In genomic region chr16:333406-334094, GRCh38 we compare ENCODE assay signal across 23 cellular contexts. TPM values are rescaled to one million over a fixed set of nuclear protein-coding genes. Genes with fewer than 3 reads are reported as not detected.
DNase-seq lines count a peak whose midpoint lies in the region; ATAC-seq and TF ChIP-seq lines count a peak whose summit lies in the region.
"Had no signal": no experiment of that assay in that cellular context is flagged by ENCODE, and none has a peak within 500 bp of the region (broad histone marks: within the 10 kb centered on the region; RNA-seq: fewer than 3 reads in every experiment).

No MANE protein-coding gene starts in this region.

- H2BK5ac ChIP-seq in trophoblast cell (ENCODE audit: low read depth, low read length, poor library complexity) = no peak overlapping the region

- H2AK5ac ChIP-seq in trophoblast cell (ENCODE audit: low read length) = no peak overlapping the region

- H3K9ac ChIP-seq in adipocyte (ENCODE audit: low read length) = no peak overlapping the region
- H3K9ac ChIP-seq in trophoblast cell (ENCODE audit: low read length) = no peak overlapping the region
- H3K9ac ChIP-seq: KMS-11, SK-N-SH had no signal

- no peaks in the 10 kb centered on the region for H3K9me3 ChIP-seq in adipocyte (ENCODE audit: control insufficient read depth, low read length)
- H3K9me3 ChIP-seq in trophoblast cell (ENCODE audit: insufficient read depth, low read depth, low read length) = peaks cover 3% of the 10 kb centered on the region
- H3K9me3 ChIP-seq: BE2C, Peyer's patch, SK-N-SH had no signal

- H3K27me3 ChIP-seq in adipocyte (replicated peaks; ENCODE audit: control insufficient read depth, insufficient read depth, low read length) (no peaks in the 10 kb centered on the region), trophoblast cell (ENCODE audit: insufficient read depth, low read length) (no peaks in the 10 kb centered on the region)
- H3K27me3 ChIP-seq: BE2C, Peyer's patch had no signal

- no peaks in the 10 kb centered on the region for H3K9me3 Mint-ChIP-seq in activated naive CD4-positive, alpha-beta T cell treated with anti-CD3 and anti-CD28 coated beads, Interleukin-2, amount 50 U/mL, for 24 hours
- H3K9me3 Mint-ChIP-seq in activated naive CD4-positive, alpha-beta T cell treated with anti-CD3 and anti-CD28 coated beads, Interleukin-2, amount 50 U/mL, for 72 hours = no peaks in the 10 kb centered on the region
- no peaks in the 10 kb centered on the region for H3K9me3 Mint-ChIP-seq in activated T-helper 17 cell treated with anti-CD3 and anti-CD28 coated beads, Interleukin-2, amount 50 U/mL, for 72 hours
- H3K9me3 Mint-ChIP-seq: CD4-positive, alpha-beta T cell had no signal

- H3K4me3 ChIP-seq in adipocyte (ENCODE audit: low read length) (no peak overlapping the region), fibroblast of the aortic adventitia (ENCODE audit: low read depth, low read length) (no peak overlapping the region), trophoblast cell (ENCODE audit: low read depth, low read length) (no peak overlapping the region)
- H3K4me3 ChIP-seq: Peyer's patch had no signal

- no peak overlapping the region for H3K4me2 ChIP-seq in trophoblast cell (ENCODE audit: low read length)
- H3K4me2 ChIP-seq: KMS-11, SK-N-SH had no signal

- H2BK12ac ChIP-seq in trophoblast cell (ENCODE audit: low read length) = no peak overlapping the region

- H3K18ac ChIP-seq in trophoblast cell (ENCODE audit: low read length) = peak overlapping the region; percentile 16

- H2BK120ac ChIP-seq in trophoblast cell (ENCODE audit: insufficient read depth, low read length, poor library complexity) = no peak overlapping the region

- H3K27me3 Mint-ChIP-seq in activated naive CD4-positive, alpha-beta T cell treated with anti-CD3 and anti-CD28 coated beads, Interleukin-2, amount 50 U/mL, for 24 hours = no peaks in the 10 kb centered on the region
- H3K27me3 Mint-ChIP-seq in activated T-helper 17 cell treated with anti-CD3 and anti-CD28 coated beads, Interleukin-2, amount 50 U/mL, for 72 hours = no peaks in the 10 kb centered on the region
- H3K27me3 Mint-ChIP-seq: CD4-positive, alpha-beta T cell had no signal

- no peak overlapping the region for H4K91ac ChIP-seq in trophoblast cell (ENCODE audit: low read depth, low read length)

- H3K79me2 ChIP-seq in trophoblast cell (ENCODE audit: control insufficient read depth, insufficient read depth, low read length, poor library complexity) = peaks cover 2% of the 10 kb centered on the region

- H3K36me3 ChIP-seq in adipocyte (ENCODE audit: control insufficient read depth, insufficient read depth, low read length, severe bottlenecking) (no peaks in the 10 kb centered on the region), trophoblast cell (ENCODE audit: control insufficient read depth in 1 of 2, insufficient read depth in 2 of 2, low read length in 2 of 2) (no peaks in the 10 kb centered on the region)
- H3K36me3 ChIP-seq: BE2C, Peyer's patch had no signal

- H3K4me3 Mint-ChIP-seq in activated naive CD4-positive, alpha-beta T cell treated with anti-CD3 and anti-CD28 coated beads, Interleukin-2, amount 50 U/mL, for 24 hours = no peak overlapping the region
- H3K4me3 Mint-ChIP-seq in activated T-helper 17 cell treated with anti-CD3 and anti-CD28 coated beads, Interleukin-2, amount 50 U/mL, for 72 hours = no peak overlapping the region
- H3K4me3 Mint-ChIP-seq: CD4-positive, alpha-beta T cell had no signal

- no peak overlapping the region for H3K14ac ChIP-seq in trophoblast cell (ENCODE audit: low read length)

- H3K4me1 ChIP-seq in adipocyte (ENCODE audit: control insufficient read depth, insufficient read depth, low read length) = peaks cover 21% of the 10 kb centered on the region
- H3K4me1 ChIP-seq in trophoblast cell (ENCODE audit: control insufficient read depth in 1 of 2, insufficient read depth in 2 of 2, low read length in 2 of 2) = peaks cover 12 to 21% of the 10 kb centered on the region in 2 experiments

- ATAC-seq in activated naive CD4-positive, alpha-beta T cell treated with anti-CD3 and anti-CD28 coated beads, Interleukin-2, amount 50 U/mL, for 72 hours = no peak
- ATAC-seq in activated T-helper 17 cell treated with anti-CD3 and anti-CD28 coated beads, Interleukin-2, amount 50 U/mL, for 72 hours (replicated peaks) = no peak
- no peak for ATAC-seq in HG02610 (IDR thresholded peaks at IDR 0.05; ENCODE audit: unreplicated experiment)

- no peak overlapping the region for H3K23ac ChIP-seq in trophoblast cell (ENCODE audit: low read length)

- no peak overlapping the region for H4K8ac ChIP-seq in trophoblast cell (ENCODE audit: low read depth, low read length)

- no peak for TF ChIP-seq CTCF in fibroblast of the aortic adventitia (IDR thresholded peaks at IDR 0.05; ENCODE audit: insufficient read depth, low read length)

- peaks cover 76% of the 10 kb centered on the region for H3K4me1 Mint-ChIP-seq in activated naive CD4-positive, alpha-beta T cell treated with anti-CD3 and anti-CD28 coated beads, Interleukin-2, amount 50 U/mL, for 24 hours
- peaks cover 37% of the 10 kb centered on the region for H3K4me1 Mint-ChIP-seq in activated T-helper 17 cell treated with anti-CD3 and anti-CD28 coated beads, Interleukin-2, amount 50 U/mL, for 72 hours

- no CpG with 5 or more reads among the region's 6 CpGs for WGBS in trophoblast cell (ENCODE audit: extremely low coverage, insufficient coverage, insufficient read length)

- H3K79me1 ChIP-seq in trophoblast cell (ENCODE audit: low read length) = no peaks in the 10 kb centered on the region

- H2AFZ ChIP-seq in trophoblast cell (ENCODE audit: insufficient read depth, low read length, poor library complexity) = no peak overlapping the region

- no peak overlapping the region for H3K27ac ChIP-seq in trophoblast cell (ENCODE audit: low read depth, low read length)
- H3K27ac ChIP-seq: 22Rv1, KMS-11, Peyer's patch had no signal

- DNase-seq in activated naive CD4-positive, alpha-beta T cell treated with anti-CD3 and anti-CD28 coated beads, Interleukin-2, amount 50 U/mL, for 72 hours (ENCODE audit: low spot score in 2 of 2) = no peak
- peak; percentile 38 for DNase-seq in adipocyte (ENCODE audit: low read depth)
- peak; percentile 49 for DNase-seq in fibroblast of the aortic adventitia (ENCODE audit: low read depth)
- peak; percentile 58 to 95 for DNase-seq in trophoblast cell
- no peak for DNase-seq in AG08395 (ENCODE audit: low spot score)
- DNase-seq: BE2C; Calu3; CD4-positive, alpha-beta T cell; DMS53; HCEC 1CT; NCI-H1436 treated with DMSO at 0.1 percent for 48 hours; NCI-H2081; NCI-H524; Peyer's patch; Right ventricle myocardium superior; SK-N-SH had no signal

- H3K36me3 Mint-ChIP-seq in activated naive CD4-positive, alpha-beta T cell treated with anti-CD3 and anti-CD28 coated beads, Interleukin-2, amount 50 U/mL, for 24 hours = no peaks in the 10 kb centered on the region
- no peaks in the 10 kb centered on the region for H3K36me3 Mint-ChIP-seq in activated naive CD4-positive, alpha-beta T cell treated with anti-CD3 and anti-CD28 coated beads, Interleukin-2, amount 50 U/mL, for 72 hours
- H3K36me3 Mint-ChIP-seq in activated T-helper 17 cell treated with anti-CD3 and anti-CD28 coated beads, Interleukin-2, amount 50 U/mL, for 72 hours (ENCODE audit: low read depth) = peaks cover 13% of the 10 kb centered on the region

- H3K27ac Mint-ChIP-seq in activated naive CD4-positive, alpha-beta T cell treated with anti-CD3 and anti-CD28 coated beads, Interleukin-2, amount 50 U/mL, for 24 hours = peak overlapping the region; percentile 41
- no peak overlapping the region for H3K27ac Mint-ChIP-seq in activated naive CD4-positive, alpha-beta T cell treated with anti-CD3 and anti-CD28 coated beads, Interleukin-2, amount 50 U/mL, for 72 hours
- H3K27ac Mint-ChIP-seq in activated T-helper 17 cell treated with anti-CD3 and anti-CD28 coated beads, Interleukin-2, amount 50 U/mL, for 72 hours = no peak overlapping the region
- H3K27ac Mint-ChIP-seq: CD4-positive, alpha-beta T cell had no signal

- no peak overlapping the region for H4K12ac ChIP-seq in trophoblast cell (ENCODE audit: low read depth, low read length)

- H3K4ac ChIP-seq in trophoblast cell (ENCODE audit: low read depth, low read length) = no peak overlapping the region

RNA-seq across cellular contexts. Expression of gene AXIN1, which starts 19.0 kb away (rescaled TPM):
- total RNA-seq in activated naive CD4-positive, alpha-beta T cell treated with anti-CD3 and anti-CD28 coated beads, Interleukin-2, amount 50 U/mL, for 72 hours = 10 to 100 TPM; 21.4 to 22.8 TPM
- 13.4 and 26.4 TPM in 2 replicates for total RNA-seq in fibroblast of the aortic adventitia (ENCODE audit: low replicate concordance)
- 11.9 and 12.9 TPM in 2 replicates for polyA plus RNA-seq in trophoblast cell (2013)
- total RNA-seq in activated T-helper 17 cell treated with anti-CD3 and anti-CD28 coated beads, Interleukin-2, amount 50 U/mL, for 72 hours = 10 to 100 TPM; 16.2 to 18.4 TPM

RNA-seq across cellular contexts. Expression of gene MRPL28, which starts 36.8 kb away (rescaled TPM):
- 10 to 100 TPM; 77.9 to 97.7 TPM for total RNA-seq in activated naive CD4-positive, alpha-beta T cell treated with anti-CD3 and anti-CD28 coated beads, Interleukin-2, amount 50 U/mL, for 72 hours
- 49.3 and 83.6 TPM in 2 replicates for total RNA-seq in fibroblast of the aortic adventitia (ENCODE audit: low replicate concordance)
- polyA plus RNA-seq in trophoblast cell (2013) = 61.1 and 61.4 TPM in 2 replicates
- total RNA-seq in activated T-helper 17 cell treated with anti-CD3 and anti-CD28 coated beads, Interleukin-2, amount 50 U/mL, for 72 hours = 10 to 100 TPM; 63.4 to 86.2 TPM

RNA-seq across cellular contexts. Expression of gene PGAP6, which starts 48.2 kb away (rescaled TPM):
- total RNA-seq in activated naive CD4-positive, alpha-beta T cell treated with anti-CD3 and anti-CD28 coated beads, Interleukin-2, amount 50 U/mL, for 72 hours = 10 to 100 TPM; 18.5 to 46.1 TPM
- total RNA-seq in fibroblast of the aortic adventitia (ENCODE audit: low replicate concordance) = 25.2 and 51.2 TPM in 2 replicates
- polyA plus RNA-seq in trophoblast cell (2013) = 80.1 and 80.9 TPM in 2 replicates
- 10 to 100 TPM; 25.6 to 26.1 TPM for total RNA-seq in activated T-helper 17 cell treated with anti-CD3 and anti-CD28 coated beads, Interleukin-2, amount 50 U/mL, for 72 hours

RNA-seq across cellular contexts. Expression of gene PDIA2, which starts 50.6 kb away (rescaled TPM):
- not detected for total RNA-seq in activated naive CD4-positive, alpha-beta T cell treated with anti-CD3 and anti-CD28 coated beads, Interleukin-2, amount 50 U/mL, for 72 hours
- not detected in 2 replicates for total RNA-seq in fibroblast of the aortic adventitia (ENCODE audit: low replicate concordance)
- polyA plus RNA-seq in trophoblast cell (2013) = 0.15 and 0.27 TPM in 2 replicates
- total RNA-seq in activated T-helper 17 cell treated with anti-CD3 and anti-CD28 coated beads, Interleukin-2, amount 50 U/mL, for 72 hours = not detected
- total RNA-seq: Calu3; CD4-positive, alpha-beta T cell had no signal

RNA-seq across cellular contexts. Expression of gene ARHGDIG, which starts 53.2 kb away (rescaled TPM):
- not detected for total RNA-seq in activated naive CD4-positive, alpha-beta T cell treated with anti-CD3 and anti-CD28 coated beads, Interleukin-2, amount 50 U/mL, for 72 hours
- 1.6 TPM in 1 of 2 replicates, not detected in the other for total RNA-seq in fibroblast of the aortic adventitia (ENCODE audit: low replicate concordance)
- 0.22 and 0.24 TPM in 2 replicates for polyA plus RNA-seq in trophoblast cell (2013)
- not detected for total RNA-seq in activated T-helper 17 cell treated with anti-CD3 and anti-CD28 coated beads, Interleukin-2, amount 50 U/mL, for 72 hours
- total RNA-seq: Calu3, M059J had no signal
- polyA plus RNA-seq: AG04450 had no signal

Comparison
In these comparisons a context has a peak if more than half of its experiments do, and no peak if none do; other contexts are left out.
1. DNase-seq: peak in adipocyte (single experiment), fibroblast of the aortic adventitia (single experiment) and trophoblast cell (2 of 2); none in activated naive CD4-positive, alpha-beta T cell treated with anti-CD3 and anti-CD28 coated beads, Interleukin-2, amount 50 U/mL, for 72 hours (0 of 2) and AG08395 (single experiment).